8 cellular contexts compared by ENCODE assay signal in genomic region chr1:38489844-38490270, GRCh38.
A peak's percentile ranks its signal among the peaks of the same experiment; 100 is the strongest.
DNase-seq lines count a peak whose midpoint lies in the region; ATAC-seq and TF ChIP-seq lines count a peak whose summit lies in the region.

No MANE protein-coding gene starts in this region.

- TF ChIP-seq CTCF in glutamatergic neuron (IDR thresholded peaks at IDR 0.05; ENCODE audit: partially characterized antibody, unreplicated experiment), result peak; percentile 79

- peaks cover 14% of the 10 kb centered on the region for H3K4me1 Mint-ChIP-seq in glutamatergic neuron (ENCODE audit: low read depth, unreplicated experiment)

- H3K36me3 Mint-ChIP-seq in glutamatergic neuron (ENCODE audit: unreplicated experiment), result no peaks in the 10 kb centered on the region

- H3K27ac Mint-ChIP-seq in glutamatergic neuron (ENCODE audit: unreplicated experiment), result no peak overlapping the region

- H3K4me3 Mint-ChIP-seq in glutamatergic neuron (ENCODE audit: unreplicated experiment), result no peak overlapping the region

- ATAC-seq in left lobe of liver (no peak), GM18868 (IDR thresholded peaks at IDR 0.05; ENCODE audit: unreplicated experiment) (no peak)

- DNase-seq in NCI-H2227 (lab: John Stamatoyannopoulos, UW; ENCODE audit: unreplicated experiment), result peak; percentile 22
- no peak for DNase-seq in NCI-H2227 treated with DMSO at 0.1 percent for 48 hours (lab: John Stamatoyannopoulos, UW)
- DNase-seq in NAMALWA (ENCODE audit: low spot score), result peak; percentile 73
- peak; percentile 3 for DNase-seq in activated CD8-positive, alpha-beta memory T cell treated with anti-CD3 and anti-CD28 coated beads, Interleukin-2, amount 50 U/mL, for 24 hours (ENCODE audit: extremely low read depth)
- peak; percentile 81 for DNase-seq in glutamatergic neuron
- peak; percentile 50 for DNase-seq in stimulated activated CD4-positive, alpha-beta T cell treated with anti-CD3 and anti-CD28 coated beads, Interleukin-4, amount 100 ng/mL, for 24 hours
- no peak for DNase-seq in left lobe of liver (ENCODE audit: low spot score)

- peaks cover 2% of the 10 kb centered on the region for H3K9me3 Mint-ChIP-seq in glutamatergic neuron (ENCODE audit: unreplicated experiment)

- H3K27me3 Mint-ChIP-seq in glutamatergic neuron (ENCODE audit: unreplicated experiment), result peaks cover 3% of the 10 kb centered on the region

Comparison
In these comparisons a context has a peak if more than half of its experiments do, and no peak if none do; other contexts are left out.
1. DNase-seq: peak in NCI-H2227 (single experiment), NAMALWA (single experiment), activated CD8-positive, alpha-beta memory T cell treated with anti-CD3 and anti-CD28 coated beads, Interleukin-2, amount 50 U/mL, for 24 hours (single experiment), glutamatergic neuron (single experiment) and stimulated activated CD4-positive, alpha-beta T cell treated with anti-CD3 and anti-CD28 coated beads, Interleukin-4, amount 100 ng/mL, for 24 hours (single experiment); none in NCI-H2227 treated with DMSO at 0.1 percent for 48 hours (single experiment) and left lobe of liver (single experiment).